Comparison of ENCODE assay signal across 16 cellular contexts in genomic region chr17:71793550-71793949, GRCh38.
DNase-seq lines count a peak whose midpoint lies in the region; ATAC-seq and TF ChIP-seq lines count a peak whose summit lies in the region.
"Had no signal": no experiment of that assay in that cellular context is flagged by ENCODE, and none has a peak within 500 bp of the region (broad histone marks: within the 10 kb centered on the region; RNA-seq: fewer than 3 reads in every experiment).

No MANE protein-coding gene starts in this region.

- in situ Hi-C loops in IMR-90 (cut with MboI; ENCODE audit: low sequenced_read_pairs) (no loop called here), brain microvascular endothelial cell (cut with HindIII; ENCODE audit: low pct_ligation_motif_present, low sequenced_read_pairs) (no loop called here)

- H3K9me3 ChIP-seq in IMR-90 (ENCODE audit: control insufficient read depth, insufficient read depth, low read length) = no peaks in the 10 kb centered on the region
- H3K9me3 ChIP-seq: SJSA1 had no signal

- H4K20me1 ChIP-seq in IMR-90 (ENCODE audit: insufficient read depth, low read length) = no peaks in the 10 kb centered on the region

- H3K4me2 ChIP-seq in IMR-90 (ENCODE audit: low read depth, low read length) = no peak overlapping the region

- H2AK9ac ChIP-seq in IMR-90 (replicated peaks; ENCODE audit: low read depth, low read length, poor library complexity) = no peak overlapping the region

- H4K5ac ChIP-seq in IMR-90 (ENCODE audit: low read depth, low read length) = no peak overlapping the region

- peak; percentile 7 for DNase-seq in IMR-90
- peak; percentile 12 for DNase-seq in brain microvascular endothelial cell
- DNase-seq in foreskin keratinocyte = no peak
- no peak for DNase-seq in Kasumi-1 (lab: John Stamatoyannopoulos, UW)
- no peak for DNase-seq in iPS-NIHi11 (ENCODE audit: low spot score)
- DNase-seq: 8988T, MM.1S, NCI-H1092, NCI-H1436 treated with DMSO at 0.1 percent for 48 hours, NCI-H2029, NCI-H526 had no signal

- no peak for TF ChIP-seq POLR2A in IMR-90 (IDR thresholded peaks at IDR 0.05; ENCODE audit: low read depth, low read length)

- no peak overlapping the region for H2BK15ac ChIP-seq in IMR-90 (ENCODE audit: low read depth, low read length)

- H3K4ac ChIP-seq in IMR-90 (ENCODE audit: low read depth, low read length) = no peak overlapping the region

- H3K36me3 ChIP-seq in ACC112 (ENCODE audit: insufficient read depth, low read length) = no peaks in the 10 kb centered on the region
- no peaks in the 10 kb centered on the region for H3K36me3 ChIP-seq in IMR-90 (ENCODE audit: control insufficient read depth, insufficient read depth, low read length)
- H3K36me3 ChIP-seq in brain microvascular endothelial cell (replicated peaks) = no peaks in the 10 kb centered on the region
- H3K36me3 ChIP-seq: SJSA1 had no signal

- H3K27ac ChIP-seq in ACC112 (ENCODE audit: low read depth, low read length) (peak overlapping the region; percentile 81), IMR-90 (ENCODE audit: insufficient read depth, low read length) (no peak overlapping the region), brain microvascular endothelial cell (no peak overlapping the region), foreskin keratinocyte (no peak overlapping the region)
- H3K27ac ChIP-seq: SJSA1 had no signal

- H3K14ac ChIP-seq in IMR-90 (replicated peaks; ENCODE audit: low read depth, low read length) = no peak overlapping the region

- dilution Hi-C loops in IMR-90 (cut with HindIII; ENCODE audit: low sequenced_read_pairs, unreplicated experiment) = no loop called here

- no peaks in the 10 kb centered on the region for H3K79me2 ChIP-seq in ACC112 (ENCODE audit: control insufficient read depth, insufficient read depth, low read length, unreplicated experiment)

- no peak overlapping the region for H2BK20ac ChIP-seq in IMR-90 (ENCODE audit: low read depth, low read length)

- H3K23ac ChIP-seq in IMR-90 (ENCODE audit: low read depth, low read length) = no peak overlapping the region

- H2AK5ac ChIP-seq in IMR-90 (ENCODE audit: low read depth, low read length) = no peak overlapping the region

- TF ChIP-seq CTCF in IMR-90 (conservative IDR thresholded peaks at IDR 0.05; ENCODE audit: low read depth, low read length) = no peak
- no peak for TF ChIP-seq CTCF in brain microvascular endothelial cell (IDR thresholded peaks at IDR 0.05; ENCODE audit: low read depth, low read length, missing control alignments)
- TF ChIP-seq CTCF in foreskin keratinocyte (conservative IDR thresholded peaks at IDR 0.05) = no peak

- no peak overlapping the region for H4K91ac ChIP-seq in IMR-90 (ENCODE audit: insufficient read depth, low read depth, low read length)

- no peaks in the 10 kb centered on the region for H3K9me1 ChIP-seq in IMR-90 (ENCODE audit: insufficient read depth, low read length)

- no peak overlapping the region for H3K56ac ChIP-seq in IMR-90 (ENCODE audit: extremely low read depth, insufficient read depth, low read length)

- no peak overlapping the region for H2BK5ac ChIP-seq in IMR-90 (ENCODE audit: low read depth, low read length, poor library complexity, severe bottlenecking)

- H3K4me1 ChIP-seq in ACC112 (ENCODE audit: control insufficient read depth, insufficient read depth, low read length, unreplicated experiment) (peaks cover 26% of the 10 kb centered on the region), IMR-90 (ENCODE audit: control insufficient read depth, insufficient read depth, low read length) (no peaks in the 10 kb centered on the region), foreskin keratinocyte (peaks cover 7% of the 10 kb centered on the region)
- H3K4me1 ChIP-seq: SJSA1 had no signal

- H3K27me3 ChIP-seq in ACC112 (ENCODE audit: insufficient read depth, low read length) (no peaks in the 10 kb centered on the region), IMR-90 (ENCODE audit: control insufficient read depth, insufficient read depth, low read length) (peaks cover 1% of the 10 kb centered on the region; the same call in 1 of the 2 replicates), brain microvascular endothelial cell (replicated peaks) (no peaks in the 10 kb centered on the region), foreskin keratinocyte (no peaks in the 10 kb centered on the region)
- H3K27me3 ChIP-seq: SJSA1 had no signal

- POLR2A ChIA-PET in IMR-90 (lab: Charles Lee; ENCODE audit: unreplicated experiment) = no interaction called here

- H3K4me3 ChIP-seq in ACC112 (ENCODE audit: low read depth, low read length) = no peak overlapping the region; the same call in 1 of the 2 replicates
- no peak overlapping the region for H3K4me3 ChIP-seq in IMR-90 (ENCODE audit: insufficient read depth, low read depth, low read length)
- H3K4me3 ChIP-seq in brain microvascular endothelial cell (ENCODE audit: low read depth, low read length) = no peak overlapping the region
- H3K4me3 ChIP-seq: SJSA1 had no signal

- intact Hi-C loops in IMR-90 (cut with micrococcal nuclease) = no loop called here

- H2BK120ac ChIP-seq in IMR-90 (ENCODE audit: low read depth, low read length) = no peak overlapping the region

- no TSS peak for BruUV-seq in IMR-90 (replicated peaks; lab: Mats Ljungman, UMichigan)

- no peaks in the 10 kb centered on the region for H3K79me1 ChIP-seq in IMR-90 (ENCODE audit: low read depth in 1 of 2, low read length in 2 of 2)

- ATAC-seq in IMR-90 (ENCODE audit: low read depth) (no peak), foreskin keratinocyte (peak; percentile 45), GM19455 (IDR thresholded peaks at IDR 0.05; ENCODE audit: unreplicated experiment) (no peak), SK-N-SH treated with all-trans-retinoic acid at 6 μM for 48 hours (no peak)
- ATAC-seq: HepG2 had no signal

- H4K8ac ChIP-seq in IMR-90 (ENCODE audit: low read depth in 2 of 2, low read length in 2 of 2) = no peak overlapping the region

- 100% methylated on average over 1 of the region's 2 CpGs; no CpG with 5 or more reads in 1 of the 2 experiments for WGBS in IMR-90 (ENCODE audit: extremely low coverage in 2 of 2, insufficient read length in 1 of 2), 2 experiments

- no peak for TF ChIP-seq RAD21 in IMR-90 (IDR thresholded peaks at IDR 0.05; ENCODE audit: low read length)

- no peak overlapping the region for H3K18ac ChIP-seq in IMR-90 (ENCODE audit: low read depth, low read length)

- H2AFZ ChIP-seq in ACC112 (ENCODE audit: low read length, unreplicated experiment) (no peak overlapping the region), IMR-90 (replicated peaks; ENCODE audit: low read length, poor library complexity) (no peak overlapping the region)

- no peak overlapping the region for H3K9ac ChIP-seq in IMR-90 (ENCODE audit: low read depth, low read length)

- CTCF ChIA-PET in IMR-90 (lab: Yijun Ruan, JAX) = interaction anchor here (0.8 kb wide), 1 partner anchor 13 kb away, joined by 3 read pairs; no protein-coding TSS in a partner anchor

TF ChIP-seq in IMR-90, 13 proteins besides CTCF, POLR2A, EP300 and RAD21 (continues in another document):
- TF ChIP-seq CHD1 (IDR thresholded peaks at IDR 0.05; ENCODE audit: low read depth, low read length) (no peak), MAFK (IDR thresholded peaks at IDR 0.05; ENCODE audit: low read depth, low read length) (no peak), SMC3 (IDR thresholded peaks at IDR 0.05; ENCODE audit: low read depth, low read length) (no peak), NFE2L2 (IDR thresholded peaks at IDR 0.05; ENCODE audit: low read depth, low read length) (no peak), MAZ (IDR thresholded peaks at IDR 0.05; ENCODE audit: borderline replicate concordance, low read depth, low read length) (no peak), RCOR1 (IDR thresholded peaks at IDR 0.05; ENCODE audit: insufficient replicate concordance, low read length) (no peak), CEBPB (IDR thresholded peaks at IDR 0.05; ENCODE audit: low read depth, low read length) (no peak), FOS (IDR thresholded peaks at IDR 0.05; ENCODE audit: low read depth, low read length) (no peak)
- TF ChIP-seq, protein P1, sequence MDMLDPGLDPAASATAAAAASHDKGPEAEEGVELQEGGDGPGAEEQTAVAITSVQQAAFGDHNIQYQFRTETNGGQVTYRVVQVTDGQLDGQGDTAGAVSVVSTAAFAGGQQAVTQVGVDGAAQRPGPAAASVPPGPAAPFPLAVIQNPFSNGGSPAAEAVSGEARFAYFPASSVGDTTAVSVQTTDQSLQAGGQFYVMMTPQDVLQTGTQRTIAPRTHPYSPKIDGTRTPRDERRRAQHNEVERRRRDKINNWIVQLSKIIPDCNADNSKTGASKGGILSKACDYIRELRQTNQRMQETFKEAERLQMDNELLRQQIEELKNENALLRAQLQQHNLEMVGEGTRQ (IDR thresholded peaks at IDR 0.05; ENCODE audit: low read depth, low read length) = no peak

TF ChIP-seq in SK-N-SH treated with all-trans-retinoic acid at 6 μM for 48 hours, 23 proteins besides CTCF, POLR2A, EP300 and RAD21:
- no peak for TF ChIP-seq CSRNP3 (CRISPR knock-in tag; IDR thresholded peaks at IDR 0.05)
- no peak for TF ChIP-seq TOX (CRISPR knock-in tag; IDR thresholded peaks at IDR 0.05; ENCODE audit: borderline replicate concordance)
- TF ChIP-seq ZNF8 (CRISPR knock-in tag; IDR thresholded peaks at IDR 0.05) = no peak
- no peak for TF ChIP-seq ZFP30 (CRISPR knock-in tag; IDR thresholded peaks at IDR 0.05)
TF ChIP-seq in SK-N-SH treated with all-trans-retinoic acid at 6 μM for 48 hours: peak in this region for 0.

Comparison
In these comparisons a context has a peak if more than half of its experiments do, and no peak if none do; other contexts are left out.
1. DNase-seq: peak in IMR-90 (single experiment) and brain microvascular endothelial cell (single experiment); none in foreskin keratinocyte (0 of 2), Kasumi-1 (0 of 2) and iPS-NIHi11 (single experiment).